Comparison of ENCODE assay signal across 10 cellular contexts in the genomic region with DNA sequence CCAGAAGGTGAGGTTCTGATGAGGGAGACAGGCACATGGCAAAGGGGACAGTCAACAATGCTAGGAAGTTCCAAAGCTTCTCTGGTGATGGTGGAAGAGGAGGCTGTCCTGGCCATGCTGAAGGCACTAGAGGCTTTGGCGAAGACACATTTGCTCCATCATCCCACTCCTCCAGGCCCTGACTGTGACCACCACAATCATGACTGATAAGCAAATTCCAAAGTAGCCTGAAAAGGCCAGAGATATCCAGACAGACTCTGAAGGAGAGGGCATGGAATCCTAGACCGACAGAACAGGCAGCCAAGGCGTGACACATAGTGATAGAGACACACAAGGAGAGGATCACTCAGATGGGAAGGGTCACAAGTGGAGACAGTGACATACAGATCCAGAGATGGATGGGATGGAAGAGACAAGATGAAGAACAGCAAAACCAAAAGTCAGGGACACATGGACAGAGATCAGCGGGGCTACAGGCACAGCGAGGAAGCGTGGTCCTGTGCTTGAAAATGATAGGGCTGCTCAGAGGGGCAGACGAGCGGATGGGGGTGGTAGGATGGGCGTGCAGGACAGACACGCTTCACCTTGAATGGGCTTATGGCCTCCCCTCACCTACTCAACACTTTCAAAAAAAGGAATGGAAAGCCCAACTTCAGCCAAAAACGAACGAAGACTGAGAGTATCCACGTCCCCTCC. TPM values are rescaled to one million over a fixed set of nuclear protein-coding genes. Genes with fewer than 3 reads are reported as not detected.
DNase-seq lines count a peak whose midpoint lies in the region; TF ChIP-seq lines count a peak whose summit lies in the region.
"Had no signal": no experiment of that assay in that cellular context is flagged by ENCODE, and none has a peak within 500 bp of the region (broad histone marks: within the 10 kb centered on the region; RNA-seq: fewer than 3 reads in every experiment).

No MANE protein-coding gene starts in this region.

- no peaks in the 10 kb centered on the region for H3K9me3 ChIP-seq in GM23248 (ENCODE audit: low read depth)
- no peaks in the 10 kb centered on the region for H3K9me3 ChIP-seq in iPS DF 6.9 (ENCODE audit: control insufficient read depth, insufficient read depth, low read length)
- H3K9me3 ChIP-seq: body of pancreas had no signal

- H4K20me1 ChIP-seq in GM23248 (ENCODE audit: insufficient read depth): no peaks in the 10 kb centered on the region

- DNase-seq in GM23248: no peak
- DNase-seq in iPS DF 6.9 (ENCODE audit: low read depth, low spot score): no peak
- DNase-seq in RWPE1 (ENCODE audit: low spot score): no peak
- DNase-seq in activated CD4-positive, CD25-positive, alpha-beta regulatory T cell (lab: John Stamatoyannopoulos, UW): no peak
- DNase-seq in NOMO-1 treated with dmso at 0.1 percent for 144 hours (lab: John Stamatoyannopoulos, UW; ENCODE audit: unreplicated experiment): no peak
- no peak for DNase-seq in NCI-H446 (lab: John Stamatoyannopoulos, UW)
- DNase-seq: NCI-H187 treated with DMSO at 0.1 percent for 48 hours had no signal

- in situ Hi-C loops in GM23248 (cut with MboI): loop anchor here (10.0 kb wide), 1 partner anchor 65 kb away; no protein-coding TSS in a partner anchor

- no peak overlapping the region for H3K4me2 ChIP-seq in GM23248 (ENCODE audit: unreplicated experiment)

- POLR2A ChIA-PET in RWPE1 (lab: Yijun Ruan, JAX; ENCODE audit: low non-redundant PET): no interaction called here

- H2AFZ ChIP-seq in GM23248: peak overlapping the region; percentile 90

- H3K9ac ChIP-seq in GM23248: peak overlapping the region; percentile 45; the same call in 1 of the 2 replicates

- no peaks in the 10 kb centered on the region for H3K36me3 ChIP-seq in GM23248 (ENCODE audit: low read depth)
- H3K36me3 ChIP-seq in iPS DF 6.9 (ENCODE audit: control insufficient read depth, insufficient read depth, low read length): no peaks in the 10 kb centered on the region

- no peak for TF ChIP-seq CTCF in VCaP (conservative IDR thresholded peaks at IDR 0.05)
- TF ChIP-seq CTCF in RWPE1 (conservative IDR thresholded peaks at IDR 0.05; ENCODE audit: low read depth): no peak

- no peak overlapping the region for H3K27ac ChIP-seq in GM23248
- peak overlapping the region; percentile 81 for H3K27ac ChIP-seq in VCaP
- H3K27ac ChIP-seq in iPS DF 6.9 (ENCODE audit: low read length): no peak overlapping the region
- peak overlapping the region in 6 of 21 experiments; percentile 37 to 75 (median 70) for H3K27ac ChIP-seq in skin epidermis
- H3K27ac ChIP-seq in RWPE1: no peak overlapping the region

- H3K4me3 ChIP-seq in GM23248 (peak overlapping the region; percentile 73; the same call in 1 of the 2 replicates), iPS DF 6.9 (ENCODE audit: low read length) (peak overlapping the region; percentile 51; the same call in 1 of the 2 replicates), skin epidermis (peak overlapping the region; percentile 34 to 59 (median 53))

- 37 to 41% methylated on average over 13 of the region's 13 CpGs for WGBS in GM23248 (ENCODE audit: low coverage in 1 of 2, low lambda C conversion rate in 2 of 2, missing lambda C conversion rate in 2 of 2), 2 experiments
- WGBS in iPS DF 6.9 (ENCODE audit: insufficient coverage, insufficient read length): no CpG with 5 or more reads among the region's 13 CpGs

- H3K4me1 ChIP-seq in GM23248 (ENCODE audit: insufficient read depth): no peaks in the 10 kb centered on the region
- peaks cover 20% of the 10 kb centered on the region for H3K4me1 ChIP-seq in iPS DF 6.9 (ENCODE audit: control insufficient read depth, insufficient read depth, low read length)

- H3K27me3 ChIP-seq in GM23248 (replicated peaks; ENCODE audit: insufficient read depth) (no peaks in the 10 kb centered on the region), iPS DF 6.9 (ENCODE audit: control insufficient read depth, insufficient read depth, low read length) (no peaks in the 10 kb centered on the region)
- H3K27me3 ChIP-seq: body of pancreas had no signal

- no peaks in the 10 kb centered on the region for H3K79me2 ChIP-seq in GM23248 (ENCODE audit: insufficient read depth)

- CTCF ChIA-PET in RWPE1 (lab: Yijun Ruan, JAX): interaction anchor here (2.0 kb wide), 1 partner anchor 9 kb away, joined by 7 read pairs; no protein-coding TSS in a partner anchor

- H3K9me2 ChIP-seq in GM23248 (ENCODE audit: insufficient read depth): no peaks in the 10 kb centered on the region

- no peaks in the 10 kb centered on the region for H3F3A ChIP-seq in GM23248 (ENCODE audit: insufficient read depth)

RNA-seq across cellular contexts. Expression of gene ZFHX2, which starts 1.3 kb away (rescaled TPM):
- total RNA-seq in GM23248 (2014; rRNA removed; shearing (Covaris generic)): under 0.01 TPM in 1 of 2 replicates, not detected in the other
- 0.14 and 0.49 TPM in 2 replicates for polyA plus RNA-seq in GM23248 (2016; fragmentation: Nextera tagmentation; extraction: Ambion mirVana)

RNA-seq across cellular contexts. Expression of gene THTPA, which starts 5.8 kb away (rescaled TPM):
- 21.0 and 33.8 TPM in 2 replicates for total RNA-seq in GM23248 (2014; rRNA removed; shearing (Covaris generic))
- 9.3 and 10.0 TPM in 2 replicates for polyA plus RNA-seq in GM23248 (2016; fragmentation: Nextera tagmentation; extraction: Ambion mirVana)

RNA-seq across cellular contexts. Expression of gene AP1G2, which starts 17.3 kb away (rescaled TPM):
- total RNA-seq in GM23248 (2014; rRNA removed; shearing (Covaris generic)): 3.9 and 13.7 TPM in 2 replicates
- 9.6 and 10.2 TPM in 2 replicates for polyA plus RNA-seq in GM23248 (2016; fragmentation: Nextera tagmentation; extraction: Ambion mirVana)

RNA-seq across cellular contexts. Expression of gene JPH4, which starts 28.3 kb away (rescaled TPM):
- total RNA-seq in GM23248 (2014; rRNA removed; shearing (Covaris generic)): not detected in 2 replicates
- 0.05 TPM in 1 of 2 replicates, not detected in the other for polyA plus RNA-seq in GM23248 (2016; fragmentation: Nextera tagmentation; extraction: Ambion mirVana)
